Comparison of ENCODE assay signal across 9 cellular contexts in genomic region chr14:73723411-73723798, GRCh38. TPM values are rescaled to one million over a fixed set of nuclear protein-coding genes. Genes with fewer than 3 reads are reported as not detected.
DNase-seq lines count a peak whose midpoint lies in the region; FAIRE-seq and TF ChIP-seq lines count a peak whose summit lies in the region.
"Had no signal": no experiment of that assay in that cellular context is flagged by ENCODE, and none has a peak within 500 bp of the region (broad histone marks: within the 10 kb centered on the region; RNA-seq: fewer than 3 reads in every experiment).

No MANE protein-coding gene starts in this region.

- peak overlapping the region; percentile 19 for H3K4me3 ChIP-seq in epithelial cell of proximal tubule (ENCODE audit: low read depth, low read length)

- no peak for TF ChIP-seq CTCF in epithelial cell of proximal tubule (conservative IDR thresholded peaks at IDR 0.05; ENCODE audit: low read depth, low read length)

- DNase-seq in GM04503 (ENCODE audit: low read depth) (peak; percentile 19), RCC 7860 (ENCODE audit: low spot score) (peak; percentile 80), epithelial cell of proximal tubule (ENCODE audit: low read depth) (peak; percentile 41), renal cortical epithelial cell (ENCODE audit: low read depth) (peak; percentile 94), activated gamma-delta T cell (lab: John Stamatoyannopoulos, UW) (no peak), COR-L47 (lab: John Stamatoyannopoulos, UW) (no peak), AML-193 (lab: John Stamatoyannopoulos, UW) (no peak), OCI-M2 (lab: John Stamatoyannopoulos, UW; ENCODE audit: unreplicated experiment) (no peak)
- DNase-seq: activated CD4-positive, alpha-beta T cell treated with anti-CD3 and anti-CD28 coated beads for 4 hours had no signal

- peak; percentile 90 for FAIRE-seq in RCC 7860 (lab: Jason Lieb, UNC)

RNA-seq across cellular contexts. Expression of gene PNMA1, which starts 9.2 kb away (rescaled TPM):
- total RNA-seq in epithelial cell of proximal tubule (22.9 and 23.6 TPM in 2 replicates), renal cortical epithelial cell (15.3 and 86.2 TPM in 2 replicates)

Comparison
In these comparisons a context has a peak if more than half of its experiments do, and no peak if none do; other contexts are left out.
1. DNase-seq: peak in GM04503 (single experiment), RCC 7860 (single experiment), epithelial cell of proximal tubule (single experiment) and renal cortical epithelial cell (single experiment); none in activated gamma-delta T cell (single experiment), COR-L47 (single experiment), AML-193 (0 of 2) and OCI-M2 (single experiment).